In genomic region chr6:31540640-31541039, GRCh38 we compare ENCODE assay signal across 8 cellular contexts.
DNase-seq lines count a peak whose midpoint lies in the region; ATAC-seq lines count a peak whose summit lies in the region.

No MANE protein-coding gene starts in this region.

- no peak for DNase-seq in stimulated activated naive CD8-positive, alpha-beta T cell treated with anti-CD3 and anti-CD28 coated beads, Interleukin-15, Interleukin-2, amounts not matched to agents 100 U/mL and 50 U/mL, for 24 hours
- DNase-seq in caudate nucleus (lab: John Stamatoyannopoulos, UW) = no peak
- DNase-seq in superior temporal gyrus (ENCODE audit: extremely low spot score) = no peak

- H3K27me3 ChIP-seq in mucosa of rectum (ENCODE audit: control insufficient read depth in 2 of 2, insufficient read depth in 2 of 2, low read length in 2 of 2) = no peaks in the 10 kb centered on the region

- H3K4me1 ChIP-seq in mucosa of rectum (ENCODE audit: control insufficient read depth in 2 of 2, insufficient read depth in 2 of 2, low read length in 2 of 2) = peaks cover 18 to 26% of the 10 kb centered on the region in 2 donors

- peaks cover 63% of the 10 kb centered on the region for H3K4me1 Mint-ChIP-seq in stimulated activated naive CD8-positive, alpha-beta T cell treated with anti-CD3 and anti-CD28 coated beads, Interleukin-15, Interleukin-2, amounts not matched to agents 100 ng/mL and 50 ng/mL, for 24 hours (ENCODE audit: low read depth)

- no peaks in the 10 kb centered on the region for H3K9me3 Mint-ChIP-seq in stimulated activated naive CD8-positive, alpha-beta T cell treated with anti-CD3 and anti-CD28 coated beads, Interleukin-15, Interleukin-2, amounts not matched to agents 100 ng/mL and 50 ng/mL, for 24 hours

- peak overlapping the region; percentile 92 to 96 for H3K9ac ChIP-seq in mucosa of rectum (ENCODE audit: low read depth in 1 of 2, low read length in 2 of 2)

- H3K9me3 ChIP-seq in mucosa of rectum (ENCODE audit: control insufficient read depth in 2 of 2, low read length in 2 of 2) = no peaks in the 10 kb centered on the region

- ATAC-seq in stimulated activated naive CD8-positive, alpha-beta T cell treated with anti-CD3 and anti-CD28 coated beads, Interleukin-15, Interleukin-2, amounts not matched to agents 100 U/mL and 50 U/mL, for 24 hours = no peak
- ATAC-seq in HG02981 (IDR thresholded peaks at IDR 0.05; ENCODE audit: unreplicated experiment) (no peak), HG03342 (IDR thresholded peaks at IDR 0.05; ENCODE audit: unreplicated experiment) (no peak), GM19452 (IDR thresholded peaks at IDR 0.05; ENCODE audit: unreplicated experiment) (no peak)

- H3K36me3 ChIP-seq in mucosa of rectum (ENCODE audit: control insufficient read depth in 2 of 2, insufficient read depth in 2 of 2, low read length in 2 of 2) = peaks cover 35 to 39% of the 10 kb centered on the region in 2 donors

- H3K27ac Mint-ChIP-seq in stimulated activated naive CD8-positive, alpha-beta T cell treated with anti-CD3 and anti-CD28 coated beads, Interleukin-15, Interleukin-2, amounts not matched to agents 100 ng/mL and 50 ng/mL, for 24 hours = peak overlapping the region; percentile 97

- peak overlapping the region; percentile 86 for H3K4me3 Mint-ChIP-seq in stimulated activated naive CD8-positive, alpha-beta T cell treated with anti-CD3 and anti-CD28 coated beads, Interleukin-15, Interleukin-2, amounts not matched to agents 100 ng/mL and 50 ng/mL, for 24 hours

- no peaks in the 10 kb centered on the region for H3K27me3 Mint-ChIP-seq in stimulated activated naive CD8-positive, alpha-beta T cell treated with anti-CD3 and anti-CD28 coated beads, Interleukin-15, Interleukin-2, amounts not matched to agents 100 ng/mL and 50 ng/mL, for 24 hours

- H3K27ac ChIP-seq in caudate nucleus (ENCODE audit: low read depth, low read length) (peak overlapping the region; percentile 89), mucosa of rectum (ENCODE audit: low read depth in 2 of 2, low read length in 2 of 2) (peak overlapping the region; percentile 92 to 93)

- H3K4me3 ChIP-seq in mucosa of rectum (ENCODE audit: low read length in 2 of 2) = peak overlapping the region; percentile 96 to 98

- H3K36me3 Mint-ChIP-seq in stimulated activated naive CD8-positive, alpha-beta T cell treated with anti-CD3 and anti-CD28 coated beads, Interleukin-15, Interleukin-2, amounts not matched to agents 100 ng/mL and 50 ng/mL, for 24 hours (ENCODE audit: low read depth) = peaks cover 52% of the 10 kb centered on the region
